In the genomic region with DNA sequence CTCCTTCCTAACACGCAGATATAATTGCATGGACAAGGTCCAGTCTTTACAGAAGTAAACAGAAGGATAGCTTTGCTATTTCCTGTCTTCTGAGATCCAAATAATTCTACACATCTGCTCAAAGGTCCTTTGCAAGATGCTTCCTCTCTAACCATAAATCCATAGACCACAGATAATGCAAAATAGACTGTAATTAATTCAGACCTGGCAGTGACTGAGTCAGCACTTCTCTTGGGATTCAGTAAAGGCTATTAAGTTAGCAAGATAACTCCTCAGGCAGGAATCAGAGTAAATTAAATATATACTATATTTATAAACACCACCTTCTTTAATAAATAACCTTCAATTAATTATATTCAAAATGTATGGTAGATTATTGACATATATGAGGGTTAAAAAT, we compare ENCODE assay signal across 19 cellular contexts.
DNase-seq lines count a peak whose midpoint lies in the region; ATAC-seq and TF ChIP-seq lines count a peak whose summit lies in the region.
"Had no signal": no experiment of that assay in that cellular context is flagged by ENCODE, and none has a peak within 500 bp of the region (broad histone marks: within the 10 kb centered on the region; RNA-seq: fewer than 3 reads in every experiment).

No MANE protein-coding gene starts in this region.

- H3K9ac ChIP-seq in SK-N-SH, result no peak overlapping the region
- no peak overlapping the region for H3K9ac ChIP-seq in liver (ENCODE audit: low read depth in 1 of 2, low read length in 2 of 2)

- H3K27me3 ChIP-seq in SK-N-SH (ENCODE audit: insufficient read depth) (no peaks in the 10 kb centered on the region), liver (ENCODE audit: control insufficient read depth in 4 of 4, insufficient read depth in 4 of 4, low read length in 3 of 4) (no peaks in the 10 kb centered on the region)

- H3K27ac ChIP-seq in SK-N-SH (ENCODE audit: low read depth in 2 of 2, low read length in 1 of 2), result no peak overlapping the region
- no peak overlapping the region for H3K27ac ChIP-seq in liver (ENCODE audit: low read depth in 1 of 2, low read length in 2 of 2)

- H3K9me3 ChIP-seq in SK-N-SH, result no peaks in the 10 kb centered on the region
- H3K9me3 ChIP-seq in liver (ENCODE audit: control insufficient read depth in 4 of 4, low read length in 3 of 4), result no peaks in the 10 kb centered on the region
- H3K9me3 ChIP-seq: HAP-1 had no signal

- no peaks in the 10 kb centered on the region for H4K20me1 ChIP-seq in SK-N-SH (ENCODE audit: insufficient read depth)

- TF ChIP-seq EP300 in SK-N-SH (IDR thresholded peaks at IDR 0.05; ENCODE audit: borderline replicate concordance in 1 of 2, low read depth in 1 of 2, low read length in 1 of 2), result no peak

- no peak for ATAC-seq in SK-N-SH treated with all-trans-retinoic acid at 6 μM for 48 hours
- ATAC-seq: GM12878 had no signal

- H3K36me3 ChIP-seq in SK-N-SH (replicated peaks in 1 of 2; ENCODE audit: control insufficient read depth in 1 of 2, insufficient read depth in 2 of 2, low read length in 1 of 2), result no peaks in the 10 kb centered on the region
- H3K36me3 ChIP-seq in liver (ENCODE audit: control insufficient read depth in 4 of 4, insufficient read depth in 3 of 4, low read depth in 1 of 4, low read length in 3 of 4), result no peaks in the 10 kb centered on the region
- H3K36me3 ChIP-seq: HAP-1 had no signal

- DNase-seq in SK-N-SH (no peak), NCI-H526 (lab: John Stamatoyannopoulos, UW) (peak; percentile 4 to 42), LoVo (ENCODE audit: low spot score) (no peak), HuH-7.5 (ENCODE audit: low spot score) (no peak), activated gamma-delta T cell (lab: John Stamatoyannopoulos, UW) (no peak)
- DNase-seq: 8988T; C1 segment of cervical spinal cord; Calu3; CD4-positive, alpha-beta memory T cell; COR-L47; DMS79; EL; GDM1; GOT3; HFFc6 had no signal

- no peak for TF ChIP-seq CTCF in SK-N-SH (IDR thresholded peaks at IDR 0.05)
- no peak for TF ChIP-seq CTCF in liver (IDR thresholded peaks at IDR 0.05; ENCODE audit: low read depth, low read length, missing input control)

- WGBS in SK-N-SH (ENCODE audit: low lambda C conversion rate), result 13% methylated on average over 1 of the region's 1 CpG
- 66% methylated on average over 1 of the region's 1 CpG for WGBS in liver

- CTCF ChIA-PET in SK-N-SH (lab: Yijun Ruan, JAX), result no interaction called here

- no peak overlapping the region for H2AFZ ChIP-seq in SK-N-SH (ENCODE audit: low read depth)

- H3F3A ChIP-seq in SK-N-SH (replicated peaks; ENCODE audit: insufficient read depth), result no peaks in the 10 kb centered on the region

- no peak overlapping the region for H3K4me2 ChIP-seq in SK-N-SH

- POLR2A ChIA-PET in SK-N-SH (lab: Yijun Ruan, JAX), result interaction anchor here (0.6 to 0.9 kb wide), 3 partner anchors 13 to 1517 kb away, joined by 3 read pairs; no protein-coding TSS in a partner anchor

- no peaks in the 10 kb centered on the region for H3K79me2 ChIP-seq in SK-N-SH (ENCODE audit: insufficient read depth)

- no peak overlapping the region for H3K4me3 ChIP-seq in SK-N-SH (ENCODE audit: low read depth in 2 of 2, low read length in 1 of 2)
- H3K4me3 ChIP-seq in liver (ENCODE audit: low read depth in 1 of 3, low read length in 3 of 3), result no peak overlapping the region
- H3K4me3 ChIP-seq: GM12878, HAP-1 had no signal

- TF ChIP-seq RAD21 in SK-N-SH (IDR thresholded peaks at IDR 0.05; ENCODE audit: low read length) (no peak), liver (IDR thresholded peaks at IDR 0.05) (no peak)

- H3K4me1 ChIP-seq in SK-N-SH (ENCODE audit: control insufficient read depth in 1 of 2, insufficient read depth in 2 of 2, low read depth in 1 of 2, low read length in 1 of 2) (peaks cover 0 to 8% of the 10 kb centered on the region in 2 experiments; a peak in 2 of 4 replicates), liver (ENCODE audit: control insufficient read depth in 4 of 4, insufficient read depth in 4 of 4, low read length in 3 of 4) (no peaks in the 10 kb centered on the region)
- H3K4me1 ChIP-seq: HAP-1 had no signal

- H3K9me2 ChIP-seq in SK-N-SH, result no peaks in the 10 kb centered on the region

TF ChIP-seq in SK-N-SH treated with all-trans-retinoic acid at 6 μM for 48 hours, 23 proteins besides CTCF, POLR2A, EP300 and RAD21:
- TF ChIP-seq TCF4 (CRISPR knock-in tag; IDR thresholded peaks at IDR 0.05; ENCODE audit: borderline replicate concordance) (0 out of 2 replicates have a peak, but pooled peaks have one; percentile 27), ESRRG (CRISPR knock-in tag; IDR thresholded peaks at IDR 0.05) (no peak)
TF ChIP-seq in SK-N-SH treated with all-trans-retinoic acid at 6 μM for 48 hours: peak in this region for 1.

TF ChIP-seq in SK-N-SH, 30 proteins besides CTCF, POLR2A, EP300 and RAD21:
- TF ChIP-seq, protein P1, sequence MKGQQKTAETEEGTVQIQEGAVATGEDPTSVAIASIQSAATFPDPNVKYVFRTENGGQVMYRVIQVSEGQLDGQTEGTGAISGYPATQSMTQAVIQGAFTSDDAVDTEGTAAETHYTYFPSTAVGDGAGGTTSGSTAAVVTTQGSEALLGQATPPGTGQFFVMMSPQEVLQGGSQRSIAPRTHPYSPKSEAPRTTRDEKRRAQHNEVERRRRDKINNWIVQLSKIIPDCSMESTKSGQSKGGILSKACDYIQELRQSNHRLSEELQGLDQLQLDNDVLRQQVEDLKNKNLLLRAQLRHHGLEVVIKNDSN (IDR thresholded peaks at IDR 0.05; ENCODE audit: borderline replicate concordance, low read depth), result no peak
- TF ChIP-seq TEAD4 (IDR thresholded peaks at IDR 0.05; ENCODE audit: borderline replicate concordance, insufficient read depth), result no peak

TF ChIP-seq in liver, 16 proteins besides CTCF, POLR2A, EP300 and RAD21:
- TF ChIP-seq NR2F2 (IDR thresholded peaks at IDR 0.05), result peak; percentile 43
- TF ChIP-seq JUND (IDR thresholded peaks at IDR 0.05), result no peak

Comparison
In these comparisons a context has a peak if more than half of its experiments do, and no peak if none do; other contexts are left out.
1. DNase-seq: peak in NCI-H526 (2 of 2); none in SK-N-SH (single experiment), LoVo (single experiment), HuH-7.5 (single experiment) and activated gamma-delta T cell (single experiment).